In the genomic region with DNA sequence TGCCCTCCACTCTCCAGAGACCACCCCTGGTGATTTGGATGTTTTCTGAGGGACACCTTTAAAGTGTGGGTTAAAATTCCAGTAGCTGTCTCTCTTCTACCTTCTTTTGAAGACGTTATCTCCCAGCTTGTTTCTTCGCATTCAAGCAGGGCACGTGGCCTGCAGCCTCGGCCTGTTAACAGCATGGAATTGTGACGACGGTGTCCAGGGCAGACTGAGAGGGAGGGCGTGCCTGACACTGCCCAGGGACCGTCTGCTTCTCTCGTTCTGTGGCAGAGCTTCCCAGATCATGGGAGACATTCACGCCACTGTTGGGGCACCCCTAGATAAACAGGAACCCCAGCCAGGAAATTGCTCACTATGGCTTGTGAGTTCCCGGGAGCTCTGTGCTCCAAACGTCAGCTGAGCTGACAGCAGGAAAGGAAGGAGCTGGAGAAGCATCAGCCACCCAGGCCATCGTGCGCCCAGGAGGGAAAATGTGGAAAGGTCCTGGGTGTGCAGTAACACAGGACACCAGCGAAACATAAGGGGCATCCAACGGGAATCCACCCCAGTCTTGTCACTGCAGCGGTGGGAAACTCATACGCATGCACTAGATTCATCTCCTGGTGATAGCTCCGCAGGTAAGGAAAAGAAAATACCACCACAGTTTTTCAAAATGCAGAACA, we compare ENCODE assay signal across 19 cellular contexts. TPM values are rescaled to one million over a fixed set of nuclear protein-coding genes. Genes with fewer than 3 reads are reported as not detected.
DNase-seq lines count a peak whose midpoint lies in the region; ATAC-seq and TF ChIP-seq lines count a peak whose summit lies in the region.
"Had no signal": no experiment of that assay in that cellular context is flagged by ENCODE, and none has a peak within 500 bp of the region (broad histone marks: within the 10 kb centered on the region; RNA-seq: fewer than 3 reads in every experiment).

No MANE protein-coding gene starts in this region.

- TF ChIP-seq CTCF in DOHH2 (IDR thresholded peaks at IDR 0.05; ENCODE audit: low read depth, low read length, poor library complexity, severe bottlenecking) (no peak), coronary artery (IDR thresholded peaks at IDR 0.05) (no peak)

- ATAC-seq in HG02763 (IDR thresholded peaks at IDR 0.05; ENCODE audit: unreplicated experiment) = no peak
- ATAC-seq: Right ventricle myocardium inferior had no signal

- H3K79me2 ChIP-seq in DOHH2 (ENCODE audit: control insufficient read depth, low read length) = no peaks in the 10 kb centered on the region

- peak overlapping the region; percentile 16; the same call in 1 of the 2 replicates for H3K4me2 ChIP-seq in BLaER1
- peak overlapping the region; percentile 25; the same call in 1 of the 2 replicates for H3K4me2 ChIP-seq in DOHH2 (ENCODE audit: low read length)
- H3K4me2 ChIP-seq: KMS-11 had no signal

- H3K9ac ChIP-seq in BLaER1 = no peak overlapping the region
- H3K9ac ChIP-seq: KMS-11 had no signal

- H3K4me3 ChIP-seq in BLaER1 = no peak overlapping the region
- no peak overlapping the region for H3K4me3 ChIP-seq in DOHH2 (ENCODE audit: low read length)
- H3K4me3 ChIP-seq in coronary artery = no peak overlapping the region
- H3K4me3 ChIP-seq: HAP-1, Peyer's patch, SK-N-MC had no signal

- no peaks in the 10 kb centered on the region for H4K20me1 ChIP-seq in BLaER1
- H4K20me1 ChIP-seq in DOHH2 (ENCODE audit: control insufficient read depth, insufficient read depth, low read depth, low read length) = no peaks in the 10 kb centered on the region

- no peak overlapping the region for H3K27ac ChIP-seq in BLaER1
- no peak overlapping the region for H3K27ac ChIP-seq in DOHH2 (ENCODE audit: low read depth, low read length)
- no peak overlapping the region for H3K27ac ChIP-seq in coronary artery
- no peak overlapping the region for H3K27ac ChIP-seq in caudate nucleus (ENCODE audit: low read depth, low read length)
- H3K27ac ChIP-seq: KMS-11, Peyer's patch, SK-N-MC had no signal

- DNase-seq in coronary artery (ENCODE audit: low spot score) (peak; percentile 62), mesenteric fat pad (ENCODE audit: low spot score) (peak; percentile 37), HuH-7.5 (ENCODE audit: low spot score) (no peak), caudate nucleus (lab: John Stamatoyannopoulos, UW) (no peak)
- DNase-seq: Calu3; CD4-positive, CD25-positive, alpha-beta regulatory T cell; NCI-H1436; NCI-H2029 treated with DMSO at 0.1 percent for 48 hours; NCI-H774; Peyer's patch had no signal

- no peaks in the 10 kb centered on the region for H3K27me3 ChIP-seq in BLaER1
- H3K27me3 ChIP-seq in DOHH2 (ENCODE audit: control insufficient read depth, low read length) = no peaks in the 10 kb centered on the region
- H3K27me3 ChIP-seq: Peyer's patch had no signal

- no peaks in the 10 kb centered on the region for H3K9me2 ChIP-seq in DOHH2 (replicated peaks; ENCODE audit: control insufficient read depth, low read length)

- no peaks in the 10 kb centered on the region for H3K9me3 ChIP-seq in BLaER1
- no peaks in the 10 kb centered on the region for H3K9me3 ChIP-seq in DOHH2 (ENCODE audit: control insufficient read depth, insufficient read depth, low read length)
- H3K9me3 ChIP-seq: HAP-1, Peyer's patch had no signal

- no peaks in the 10 kb centered on the region for H3K36me3 ChIP-seq in BLaER1
- no peaks in the 10 kb centered on the region for H3K36me3 ChIP-seq in DOHH2 (ENCODE audit: control insufficient read depth, low read length)
- H3K36me3 ChIP-seq: HAP-1, Peyer's patch had no signal

- H3K4me1 ChIP-seq in BLaER1 = peaks cover 11% of the 10 kb centered on the region
- H3K4me1 ChIP-seq in DOHH2 (ENCODE audit: control insufficient read depth, low read length) = peaks cover 11% of the 10 kb centered on the region
- H3K4me1 ChIP-seq: HAP-1 had no signal

- no peaks in the 10 kb centered on the region for H3F3A ChIP-seq in DOHH2 (ENCODE audit: control insufficient read depth, insufficient read depth)

RNA-seq across cellular contexts. Expression of gene RBM33, which starts 41.1 kb away (rescaled TPM):
- 43.7 TPM for total RNA-seq in mesenteric fat pad

RNA-seq across cellular contexts. Expression of gene CNPY1, which starts 57.0 kb away (rescaled TPM):
- total RNA-seq in mesenteric fat pad = not detected
- total RNA-seq: Calu3; CD4-positive, CD25-positive, alpha-beta regulatory T cell; M059J; NCI-H460; Right ventricle myocardium inferior had no signal

Comparison
In these comparisons a context has a peak if more than half of its experiments do, and no peak if none do; other contexts are left out.
1. DNase-seq: peak in coronary artery (single experiment) and mesenteric fat pad (single experiment); none in HuH-7.5 (single experiment) and caudate nucleus (0 of 61).